9 cellular contexts compared by ENCODE assay signal in genomic region chr12:14743061-14743460, GRCh38. TPM values are rescaled to one million over a fixed set of nuclear protein-coding genes. Genes with fewer than 3 reads are reported as not detected.
"Had no signal": no experiment of that assay in that cellular context is flagged by ENCODE, and none has a peak within 500 bp of the region (broad histone marks: within the 10 kb centered on the region; RNA-seq: fewer than 3 reads in every experiment).

No MANE protein-coding gene starts in this region.

- ATAC-seq: GM23338 had no signal

- H3K4me1 Mint-ChIP-seq: GM23338, H9 had no signal

- H3K4me3 ChIP-seq: GM23338 had no signal

- H3K27ac ChIP-seq: HL-60, KMS-11 had no signal

- DNase-seq: H9, HCEC 1CT, HFFc6, IMR-90, KBM-7 had no signal

- H3K4me3 Mint-ChIP-seq: GM23338, H9, HFFc6 had no signal

- H3K27ac Mint-ChIP-seq: GM23338, H9, HFFc6 had no signal

RNA-seq across cellular contexts. Expression of gene GUCY2C, which starts 46.7 kb away (rescaled TPM):
- total RNA-seq: HT1080, IMR-90 had no signal
